8 cellular contexts compared by ENCODE assay signal in genomic region chr19:49106648-49107135, GRCh38. TPM values are rescaled to one million over a fixed set of nuclear protein-coding genes. Genes with fewer than 3 reads are reported as not detected.
DNase-seq lines count a peak whose midpoint lies in the region; ATAC-seq and TF ChIP-seq lines count a peak whose summit lies in the region.

No MANE protein-coding gene starts in this region.

- ATAC-seq in right cardiac atrium (peak; percentile 25 to 31), HG02981 (IDR thresholded peaks at IDR 0.05; ENCODE audit: unreplicated experiment) (no peak)

- TF ChIP-seq POLR2A in spleen (IDR thresholded peaks at IDR 0.05), result no peak

- H3K27ac ChIP-seq in BLaER1, result no peak overlapping the region
- no peak overlapping the region for H3K27ac ChIP-seq in HL-60 (replicated peaks)
- H3K27ac ChIP-seq in SU-DHL-6 (ENCODE audit: low read depth, low read length), result no peak overlapping the region
- H3K27ac ChIP-seq in right cardiac atrium (ENCODE audit: low read length), result no peak overlapping the region
- H3K27ac ChIP-seq in spleen, result no peak overlapping the region

- intact Hi-C loops in right cardiac atrium (cut with DNase I), result loop anchor here in 1 of 4 donors (10.0 kb wide), 1 partner anchor 88 kb away; no protein-coding TSS in a partner anchor
- intact Hi-C loops in spleen (cut with DNase I; ENCODE audit: low total_unique reads), result no loop called here

- H3K4me3 ChIP-seq in BLaER1 (no peak overlapping the region), HL-60 (replicated peaks; ENCODE audit: insufficient read depth, low read length) (no peak overlapping the region), SU-DHL-6 (ENCODE audit: insufficient read depth, low read length, poor library complexity, severe bottlenecking) (no peak overlapping the region), right cardiac atrium (ENCODE audit: low read length) (no peak overlapping the region), spleen (no peak overlapping the region)

- no peaks in the 10 kb centered on the region for H3K79me2 ChIP-seq in SU-DHL-6 (ENCODE audit: insufficient read depth, low read length)

- peaks cover 72% of the 10 kb centered on the region for H3K36me3 ChIP-seq in BLaER1
- H3K36me3 ChIP-seq in SU-DHL-6 (ENCODE audit: low read length), result peaks cover 3% of the 10 kb centered on the region; the same call in 1 of the 2 replicates
- H3K36me3 ChIP-seq in spleen, result peaks cover 0 to 82% (median 74%) of the 10 kb centered on the region in 6 donors

- H3K9ac ChIP-seq in BLaER1 (no peak overlapping the region; the same call in 1 of the 2 replicates), SU-DHL-6 (ENCODE audit: low read length) (no peak overlapping the region)

- H4K20me1 ChIP-seq in BLaER1, result peaks cover 61% of the 10 kb centered on the region
- no peaks in the 10 kb centered on the region; the same call in 1 of the 2 replicates for H4K20me1 ChIP-seq in SU-DHL-6 (ENCODE audit: low read depth, low read length)

- H3K4me1 ChIP-seq in BLaER1, result peaks cover 50% of the 10 kb centered on the region
- no peaks in the 10 kb centered on the region for H3K4me1 ChIP-seq in right cardiac atrium (ENCODE audit: control insufficient read depth, insufficient read depth, low read length)
- peaks cover 0 to 20% (median 0%) of the 10 kb centered on the region in 6 donors for H3K4me1 ChIP-seq in spleen

- no peaks in the 10 kb centered on the region for H3K9me2 ChIP-seq in SU-DHL-6 (replicated peaks; ENCODE audit: insufficient read depth, low read length)

- DNase-seq in HL-60 (ENCODE audit: low read depth in 1 of 2, low spot score in 1 of 2) (peak in 1 of 2 experiments; percentile 61), right cardiac atrium (peak in 2 of 3 donors; percentile 76 to 83), spleen (peak; percentile 88), NCI-H128 (lab: John Stamatoyannopoulos, UW; ENCODE audit: unreplicated experiment) (no peak)
- peak; percentile 40 for DNase-seq in activated naive CD8-positive, alpha-beta T cell treated with anti-CD3 and anti-CD28 coated beads, Interleukin-2, amount 50 U/mL, for 16 hours (ENCODE audit: low read depth, low spot score)

- TF ChIP-seq CTCF in HL-60 (IDR thresholded peaks at IDR 0.05; ENCODE audit: insufficient read depth, low read length) (peak; percentile 85), SU-DHL-6 (IDR thresholded peaks at IDR 0.05; ENCODE audit: insufficient read depth, low read length, poor library complexity, severe bottlenecking) (peak; percentile 97), spleen (IDR thresholded peaks at IDR 0.05 in 8 of 11, conservative IDR thresholded peaks at IDR 0.05 in 3 of 11) (peak; percentile 15 to 86 (median 68))

- no peak overlapping the region for H2AFZ ChIP-seq in SU-DHL-6 (ENCODE audit: low read depth, low read length, severe bottlenecking)

- H3K9me3 ChIP-seq in BLaER1 (no peaks in the 10 kb centered on the region), SU-DHL-6 (ENCODE audit: insufficient read depth, low read length) (no peaks in the 10 kb centered on the region), right cardiac atrium (ENCODE audit: control insufficient read depth, low read length) (no peaks in the 10 kb centered on the region), spleen (no peaks in the 10 kb centered on the region)

- peak overlapping the region; percentile 90 for H3K4me2 ChIP-seq in BLaER1
- no peak overlapping the region for H3K4me2 ChIP-seq in SU-DHL-6 (ENCODE audit: low read depth, low read length, poor library complexity, severe bottlenecking)

- WGBS in right cardiac atrium, result 61% methylated on average over 12 of the region's 12 CpGs
- WGBS in spleen, 5 donors, result 61 to 74% (median 68%) methylated on average over 11 to 12 of the region's 12 CpGs

- peaks cover 18% of the 10 kb centered on the region for H3F3A ChIP-seq in SU-DHL-6 (ENCODE audit: insufficient read depth)

- H3K27me3 ChIP-seq in BLaER1, result no peaks in the 10 kb centered on the region
- no peaks in the 10 kb centered on the region for H3K27me3 ChIP-seq in HL-60 (ENCODE audit: insufficient read depth, poor library complexity, severe bottlenecking)
- H3K27me3 ChIP-seq in SU-DHL-6 (ENCODE audit: low read length), result no peaks in the 10 kb centered on the region
- H3K27me3 ChIP-seq in right cardiac atrium (ENCODE audit: control insufficient read depth, insufficient read depth), result no peaks in the 10 kb centered on the region
- no peaks in the 10 kb centered on the region for H3K27me3 ChIP-seq in spleen (replicated peaks in 1 of 7)

RNA-seq across cellular contexts. Expression of gene LIN7B, which starts 7.5 kb away (rescaled TPM):
- total RNA-seq in right cardiac atrium (10 to 100 TPM; 18.0 to 23.6 (median 19.7) TPM), spleen (1 to 10 TPM; 2.7 to 9.6 (median 5.5) TPM)
- polyA plus RNA-seq in right cardiac atrium (33.4 TPM), spleen (1 to 10 TPM; 7.2 to 9.5 (median 9.2) TPM)

RNA-seq across cellular contexts. Expression of gene C19orf73, which starts 12.3 kb away (rescaled TPM):
- total RNA-seq in right cardiac atrium (1 to 10 TPM; 1.2 to 2.1 (median 1.7) TPM), spleen (1 to 10 TPM in 4 of 7 donors, under 1 TPM in 2, not detected in 1; 0.70 to 5.4 (median 1.6) TPM)
- polyA plus RNA-seq in right cardiac atrium (3.3 TPM), spleen (1 to 10 TPM; 3.9 to 5.5 (median 4.2) TPM)

RNA-seq across cellular contexts. Expression of gene PPFIA3, which starts 12.7 kb away (rescaled TPM):
- total RNA-seq in right cardiac atrium, result 10 to 100 TPM in 3 of 4 donors, 1 to 10 TPM in 1; 9.5 to 11.9 (median 10.9) TPM
- polyA plus RNA-seq in right cardiac atrium, result 13.2 TPM
- 1 to 10 TPM; 3.6 to 9.5 (median 5.4) TPM for total RNA-seq in spleen
- polyA plus RNA-seq in spleen, result 10 to 100 TPM in 1 of 3 donors, 1 to 10 TPM in 2; 6.9 to 17.2 (median 8.4) TPM

RNA-seq across cellular contexts. Expression of gene SNRNP70, which starts 21.4 kb away (rescaled TPM):
- total RNA-seq in right cardiac atrium (100 to 1,000 TPM; 117 to 146 (median 132) TPM), spleen (100 to 1,000 TPM; 238 to 337 (median 270) TPM)
- polyA plus RNA-seq in right cardiac atrium (144 TPM), spleen (100 to 1,000 TPM; 198 to 559 (median 421) TPM)

RNA-seq across cellular contexts. Expression of gene KCNA7, which starts 34.2 kb away (rescaled TPM):
- 1 to 10 TPM; 1.2 to 1.5 (median 1.4) TPM for total RNA-seq in right cardiac atrium
- polyA plus RNA-seq in right cardiac atrium, result 2.8 TPM
- not detected for total RNA-seq in spleen
- polyA plus RNA-seq in spleen, result under 1 TPM in 1 of 3 donors, not detected in 2; 0.02 TPM
